Comparison of ENCODE assay signal across 10 cellular contexts in genomic region chr10:114504769-114505579, GRCh38.
DNase-seq lines count a peak whose midpoint lies in the region; ATAC-seq and TF ChIP-seq lines count a peak whose summit lies in the region.
"Had no signal": no experiment of that assay in that cellular context is flagged by ENCODE, and none has a peak within 500 bp of the region (broad histone marks: within the 10 kb centered on the region; RNA-seq: fewer than 3 reads in every experiment).

No MANE protein-coding gene starts in this region.

- peak; percentile 80 for DNase-seq in AG09309 (ENCODE audit: low read depth)
- DNase-seq in NCI-H446 treated with DMSO at 0.1 percent for 48 hours (lab: John Stamatoyannopoulos, UW) = peak; percentile 77
- DNase-seq in esophagus squamous epithelium (lab: John Stamatoyannopoulos, UW) = no peak
- no peak for DNase-seq in stimulated activated CD4-positive, alpha-beta T cell treated with anti-CD3 and anti-CD28 coated beads, Interleukin-2, amount 100 ng/mL, for 24 hours
- DNase-seq in RPMI8226 = no peak
- DNase-seq: cortex of kidney, GDM1 had no signal

- H3K4me3 Mint-ChIP-seq in nephron = no peak overlapping the region

- no peak overlapping the region for H3K4me3 ChIP-seq in AG09309 (ENCODE audit: control insufficient read depth, low read depth, low read length)
- no peak overlapping the region for H3K4me3 ChIP-seq in esophagus squamous epithelium

- 20 to 26% methylated on average over 3 of the region's 3 CpGs for WGBS in esophagus squamous epithelium, 2 donors

- ATAC-seq in GM18907 (IDR thresholded peaks at IDR 0.05; ENCODE audit: unreplicated experiment) (no peak), HG02870 (IDR thresholded peaks at IDR 0.05; ENCODE audit: unreplicated experiment) (no peak)

- peaks cover 28 to 97% (median 57%) of the 10 kb centered on the region in 3 donors for H3K4me1 ChIP-seq in esophagus squamous epithelium

- H3K9me3 Mint-ChIP-seq in nephron = no peaks in the 10 kb centered on the region

- H3K27ac Mint-ChIP-seq in nephron = peak overlapping the region; percentile 76 to 86 (median 82)

- no peak for TF ChIP-seq CTCF in AG09309 (IDR thresholded peaks at IDR 0.05; ENCODE audit: control insufficient read depth, insufficient read depth, low read depth, low read length, missing control alignments)
- no peak for TF ChIP-seq CTCF in esophagus squamous epithelium (IDR thresholded peaks at IDR 0.05)
- no peak for TF ChIP-seq CTCF in nephron (IDR thresholded peaks at IDR 0.05; ENCODE audit: unreplicated experiment in 3 of 3)

- H3K27me3 ChIP-seq in esophagus squamous epithelium = no peaks in the 10 kb centered on the region

- no peaks in the 10 kb centered on the region for H3K27me3 Mint-ChIP-seq in nephron (ENCODE audit: low read depth)

- H3K27ac ChIP-seq in esophagus squamous epithelium = peak overlapping the region; percentile 40 to 95 (median 88)

- no peaks in the 10 kb centered on the region for H3K9me3 ChIP-seq in esophagus squamous epithelium

- H3K4me1 Mint-ChIP-seq in nephron = peaks cover 45% of the 10 kb centered on the region

- intact Hi-C loops in esophagus squamous epithelium (cut with DNase I) = no loop called here

- peaks cover 0 to 11% (median 0%) of the 10 kb centered on the region in 3 donors for H3K36me3 ChIP-seq in esophagus squamous epithelium

- peaks cover 11% of the 10 kb centered on the region for H3K36me3 Mint-ChIP-seq in nephron (ENCODE audit: low read depth)

- TF ChIP-seq POLR2A in esophagus squamous epithelium (IDR thresholded peaks at IDR 0.05) = no peak

Comparison
In these comparisons a context has a peak if more than half of its experiments do, and no peak if none do; other contexts are left out.
1. DNase-seq: peak in AG09309 (single experiment) and NCI-H446 treated with DMSO at 0.1 percent for 48 hours (single experiment); none in esophagus squamous epithelium (single experiment), stimulated activated CD4-positive, alpha-beta T cell treated with anti-CD3 and anti-CD28 coated beads, Interleukin-2, amount 100 ng/mL, for 24 hours (0 of 2) and RPMI8226 (single experiment).